Comparison of ENCODE assay signal across 25 cellular contexts in genomic region chr11:110242188-110242587, GRCh38.
"Had no signal": no experiment of that assay in that cellular context is flagged by ENCODE, and none has a peak within 500 bp of the region (broad histone marks: within the 10 kb centered on the region; RNA-seq: fewer than 3 reads in every experiment).

No MANE protein-coding gene starts in this region.

- H3K9me3 ChIP-seq: left lung, lower lobe of right lung, pancreas, prostate gland, sigmoid colon, spleen, tibial nerve, upper lobe of left lung, vagina had no signal

- H3K4me3 ChIP-seq: left lung, lower lobe of right lung, pancreas, prostate gland, sigmoid colon, spleen, tibial nerve, upper lobe of left lung, vagina had no signal

- DNase-seq: hippocampal formation; left colon; left lung; lower lobe of right lung; mammary epithelial cell; mesenchymal stem cell; naive thymus-derived CD8-positive, alpha-beta T cell; nucleus accumbens; pancreas; posterior cingulate gyrus; retina; right cardiac atrium; sigmoid colon; small intestine; spleen; stimulated activated CD4-positive, alpha-beta T cell treated with anti-CD3 and anti-CD28 coated beads, Interleukin-4, amount 100 ng/mL, for 24 hours; stimulated activated naive CD4-positive, alpha-beta T cell; stimulated activated naive CD8-positive, alpha-beta T cell treated with anti-CD3 and anti-CD28 coated beads, Interleukin-15, amount 100 ng/mL, for 72 hours; substantia nigra; upper lobe of left lung had no signal

- ATAC-seq: left colon; left lung; lower lobe of right lung; naive thymus-derived CD8-positive, alpha-beta T cell; pancreas; right cardiac atrium; stimulated activated effector memory CD8-positive, alpha-beta T cell treated with anti-CD3 and anti-CD28 coated beads, Interleukin-12 subunit alpha, Interleukin-12 subunit beta, amount 100 ng/mL, for 72 hours; stimulated activated naive CD8-positive, alpha-beta T cell treated with anti-CD3 and anti-CD28 coated beads, Interleukin-15, amount 100 ng/mL, for 72 hours had no signal

- FAIRE-seq: keratinocyte, pancreas, small intestine had no signal

- H3K36me3 ChIP-seq: prostate gland had no signal

- H3K4me1 ChIP-seq: left lung, lower lobe of right lung, pancreas, prostate gland, sigmoid colon, spleen, vagina had no signal

- H3K27ac ChIP-seq: left lung, lower lobe of right lung, pancreas, prostate gland, sigmoid colon, spleen, tibial nerve, upper lobe of left lung, vagina had no signal

- H3K27me3 ChIP-seq: left lung, pancreas, sigmoid colon, spleen, tibial nerve, upper lobe of left lung, vagina had no signal
